ENCODE assay signal across 15 cellular contexts in genomic region chrX:24965400-24965799, GRCh38.
A peak's percentile ranks its signal among the peaks of the same experiment; 100 is the strongest.
DNase-seq lines count a peak whose midpoint lies in the region; ATAC-seq and TF ChIP-seq lines count a peak whose summit lies in the region.
"Had no signal": no experiment of that assay in that cellular context is flagged by ENCODE, and none has a peak within 500 bp of the region (broad histone marks: within the 10 kb centered on the region; RNA-seq: fewer than 3 reads in every experiment).

No MANE protein-coding gene starts in this region.

- H3K9me3 ChIP-seq in HAP-1: no peaks in the 10 kb centered on the region
- H3K9me3 ChIP-seq: Caco-2 had no signal

- H3K4me3 ChIP-seq in HAP-1 (no peak overlapping the region), LNCaP clone FGC (ENCODE audit: low read depth, low read length) (no peak overlapping the region)
- H3K4me3 ChIP-seq: BLaER1, GM23338 had no signal

- no peaks in the 10 kb centered on the region for H3K27me3 Mint-ChIP-seq in nephron progenitor cell (ENCODE audit: low read depth, poor library complexity)
- H3K27me3 Mint-ChIP-seq: B cell; CD4-positive, CD25-positive, alpha-beta regulatory T cell had no signal

- peaks cover 5% of the 10 kb centered on the region for H3K9me3 Mint-ChIP-seq in nephron progenitor cell
- H3K9me3 Mint-ChIP-seq: CD8-positive, alpha-beta T cell; GM23338 had no signal

- H3K4me1 Mint-ChIP-seq in nephron progenitor cell: peaks cover 23% of the 10 kb centered on the region
- H3K4me1 Mint-ChIP-seq: CD4-positive, CD25-positive, alpha-beta regulatory T cell had no signal

- peak overlapping the region; percentile 11 for H3K27ac Mint-ChIP-seq in nephron progenitor cell
- H3K27ac Mint-ChIP-seq: B cell; CD4-positive, CD25-positive, alpha-beta regulatory T cell; CD8-positive, alpha-beta T cell; GM23338; H9 had no signal

- no peak overlapping the region for H3K4me3 Mint-ChIP-seq in nephron progenitor cell
- H3K4me3 Mint-ChIP-seq: B cell; CD4-positive, CD25-positive, alpha-beta regulatory T cell; CD8-positive, alpha-beta T cell; GM23338; H9 had no signal

- no peak for TF ChIP-seq CTCF in LNCaP clone FGC (IDR thresholded peaks at IDR 0.05; ENCODE audit: control insufficient read depth, extremely low read depth, insufficient read depth)
- TF ChIP-seq CTCF in nephron progenitor cell (IDR thresholded peaks at IDR 0.05): no peak

- no peaks in the 10 kb centered on the region for H3K27me3 ChIP-seq in HAP-1 (ENCODE audit: low read depth)

- H3K36me3 ChIP-seq in HAP-1 (replicated peaks): no peaks in the 10 kb centered on the region; the same call in 1 of the 2 replicates

- ATAC-seq in HG02642 (IDR thresholded peaks at IDR 0.05; ENCODE audit: poor library complexity, unreplicated experiment): no peak
- ATAC-seq in HG03432 (IDR thresholded peaks at IDR 0.05; ENCODE audit: unreplicated experiment): no peak
- ATAC-seq: CD8-positive, alpha-beta T cell; GM23338 had no signal

- in situ Hi-C loops in HAP-1 (cut with MboI; ENCODE audit: low sequenced_read_pairs): no loop called here

- H3K36me3 Mint-ChIP-seq in nephron progenitor cell (ENCODE audit: low read depth): peaks cover 22% of the 10 kb centered on the region
- H3K36me3 Mint-ChIP-seq: CD4-positive, CD25-positive, alpha-beta regulatory T cell had no signal

- DNase-seq in HAP-1 (ENCODE audit: low spot score in 2 of 2) (peak; percentile 15 to 52), LNCaP clone FGC (ENCODE audit: low read depth) (peak; percentile 34), nephron progenitor cell (no peak)
- DNase-seq in activated CD8-positive, alpha-beta memory T cell treated with anti-CD3 and anti-CD28 coated beads for 24 hours: no peak
- DNase-seq: Caco-2; CD4-positive, CD25-positive, alpha-beta regulatory T cell; CD8-positive, alpha-beta T cell; DMS153; DND-41; H9 had no signal

- peaks cover 12% of the 10 kb centered on the region for H3K4me1 ChIP-seq in HAP-1
- H3K4me1 ChIP-seq: BLaER1, Caco-2 had no signal

Comparison
In these comparisons a context has a peak if more than half of its experiments do, and no peak if none do; other contexts are left out.
1. DNase-seq: peak in HAP-1 (2 of 2) and LNCaP clone FGC (single experiment); none in nephron progenitor cell (single experiment) and activated CD8-positive, alpha-beta memory T cell treated with anti-CD3 and anti-CD28 coated beads for 24 hours (single experiment).